ENCODE assay signal across 13 cellular contexts in genomic region chr20:63133481-63134091, GRCh38.
"Had no signal": no experiment of that assay in that cellular context is flagged by ENCODE, and none has a peak within 500 bp of the region (broad histone marks: within the 10 kb centered on the region; RNA-seq: fewer than 3 reads in every experiment).

No MANE protein-coding gene starts in this region.

- H3K9me3 ChIP-seq: esophagus squamous epithelium, neutrophil had no signal

- H3K27ac Mint-ChIP-seq: activated CD8-positive, alpha-beta T cell treated with anti-CD3 and anti-CD28 coated beads, Interleukin-2, amount 10 ng/mL, durations not matched to agents 7 days and 5 days; activated T-helper 1 cell treated with anti-CD3 and anti-CD28 coated beads, Interleukin-12 subunit alpha, Interleukin-12 subunit beta, Interleukin-2, Interleukin-4 antibody, amounts not matched to agents 30 ng/mL and 10 ng/mL and 1 ng/mL, durations not matched to agents 14 hours and 24 hours and 36 hours had no signal

- H3K36me3 ChIP-seq: brain microvascular endothelial cell, esophagus squamous epithelium, neutrophil had no signal

- H3K4me3 Mint-ChIP-seq: activated CD8-positive, alpha-beta T cell treated with anti-CD3 and anti-CD28 coated beads, Interleukin-2, amount 10 ng/mL, durations not matched to agents 7 days and 5 days; activated T-helper 1 cell treated with anti-CD3 and anti-CD28 coated beads, Interleukin-12 subunit alpha, Interleukin-12 subunit beta, Interleukin-2, Interleukin-4 antibody, amounts not matched to agents 30 ng/mL and 10 ng/mL and 1 ng/mL, durations not matched to agents 14 hours and 24 hours and 36 hours had no signal

- DNase-seq: activated CD4-positive, alpha-beta T cell treated with anti-CD3 and anti-CD28 coated beads for 4 hours; activated CD8-positive, alpha-beta memory T cell treated with anti-CD3 and anti-CD28 coated beads, Interleukin-2, amount 50 U/mL, for 48 hours; activated CD8-positive, alpha-beta T cell treated with anti-CD3 and anti-CD28 coated beads, Interleukin-2, amount 10 ng/mL, durations not matched to agents 7 days and 5 days; activated naive CD4-positive, alpha-beta T cell treated with anti-CD3 and anti-CD28 coated beads, Interleukin-2, amount 50 U/mL, for 16 hours; amniotic stem cell; brain microvascular endothelial cell; cerebellar nuclear complex; esophagus squamous epithelium; foreskin fibroblast; T1000 had no signal

- H3K9me3 Mint-ChIP-seq: activated T-helper 1 cell treated with anti-CD3 and anti-CD28 coated beads, Interleukin-12 subunit alpha, Interleukin-12 subunit beta, Interleukin-2, Interleukin-4 antibody, amounts not matched to agents 30 ng/mL and 10 ng/mL and 1 ng/mL, durations not matched to agents 14 hours and 24 hours and 36 hours had no signal

- H3K4me1 ChIP-seq: esophagus squamous epithelium had no signal

- H3K27ac ChIP-seq: brain microvascular endothelial cell, esophagus squamous epithelium, neutrophil, VCaP had no signal

- H3K27me3 ChIP-seq: brain microvascular endothelial cell had no signal

- H3K4me3 ChIP-seq: esophagus squamous epithelium had no signal
